Comparison of ENCODE assay signal across 8 cellular contexts in genomic region chr14:33951183-33951840, GRCh38. TPM values are rescaled to one million over a fixed set of nuclear protein-coding genes. Genes with fewer than 3 reads are reported as not detected.
DNase-seq lines count a peak whose midpoint lies in the region; ATAC-seq and TF ChIP-seq lines count a peak whose summit lies in the region.

No MANE protein-coding gene starts in this region.

- H3K9me3 ChIP-seq in hepatocyte (ENCODE audit: low read depth) (no peaks in the 10 kb centered on the region), stomach smooth muscle (ENCODE audit: control insufficient read depth in 2 of 2, low read length in 2 of 2) (no peaks in the 10 kb centered on the region)

- CTCF ChIA-PET in WTC11 (lab: Charles Lee) = interaction anchor here (1.1 to 3.2 kb wide), 3 partner anchors 13 to 109 kb away, joined by 3 to 26 read pairs (median 4); no protein-coding TSS in a partner anchor

- H3K4me3 Mint-ChIP-seq in T-helper 1 cell treated with Interleukin-12 subunit alpha and Interleukin-12 subunit beta and Interleukin-4 antibody, amounts not matched to agents 30 μg/mL and 1 μg/mL, for 36 hours = peak overlapping the region; percentile 87
- peak overlapping the region; percentile 64 for H3K4me3 Mint-ChIP-seq in WTC11

- H3K4me1 Mint-ChIP-seq in T-helper 1 cell treated with Interleukin-12 subunit alpha and Interleukin-12 subunit beta and Interleukin-4 antibody, amounts not matched to agents 30 μg/mL and 1 μg/mL, for 36 hours (ENCODE audit: low read depth) = peaks cover 42% of the 10 kb centered on the region
- H3K4me1 Mint-ChIP-seq in WTC11 = peaks cover 51% of the 10 kb centered on the region

- H3K4me3 ChIP-seq in hepatocyte = peak overlapping the region; percentile 56
- peak overlapping the region; percentile 74 to 98 for H3K4me3 ChIP-seq in stomach smooth muscle (ENCODE audit: low read length in 2 of 2)

- peak overlapping the region; percentile 100 for H3K4me2 ChIP-seq in hepatocyte

- peaks cover 67% of the 10 kb centered on the region for H3K27me3 Mint-ChIP-seq in T-helper 1 cell treated with Interleukin-12 subunit alpha and Interleukin-12 subunit beta and Interleukin-4 antibody, amounts not matched to agents 30 μg/mL and 1 μg/mL, for 36 hours (ENCODE audit: low read depth)
- peaks cover 18% of the 10 kb centered on the region for H3K27me3 Mint-ChIP-seq in WTC11 (ENCODE audit: low read depth)

- no peak overlapping the region for H3K27ac Mint-ChIP-seq in T-helper 1 cell treated with Interleukin-12 subunit alpha and Interleukin-12 subunit beta and Interleukin-4 antibody, amounts not matched to agents 30 μg/mL and 1 μg/mL, for 36 hours
- peak overlapping the region; percentile 95 for H3K27ac Mint-ChIP-seq in WTC11

- no peaks in the 10 kb centered on the region for H3K36me3 ChIP-seq in hepatocyte (replicated peaks; ENCODE audit: insufficient read depth, low read depth)
- no peaks in the 10 kb centered on the region for H3K36me3 ChIP-seq in stomach smooth muscle (ENCODE audit: control insufficient read depth in 2 of 2, insufficient read depth in 2 of 2, low read length in 2 of 2)

- H3K9me2 ChIP-seq in hepatocyte (replicated peaks; ENCODE audit: insufficient read depth) = no peaks in the 10 kb centered on the region

- H3K27me3 ChIP-seq in hepatocyte (peaks cover 15% of the 10 kb centered on the region), stomach smooth muscle (ENCODE audit: control insufficient read depth in 1 of 2, insufficient read depth in 2 of 2, low read length in 2 of 2) (no peaks in the 10 kb centered on the region)

- 15% methylated on average over 11 of the region's 11 CpGs for WGBS in hepatocyte (ENCODE audit: low lambda C conversion rate, missing lambda C conversion rate)

- no peak; the same call in 1 of the 2 replicates for ATAC-seq in WTC11
- no peak for ATAC-seq in HG02759 (IDR thresholded peaks at IDR 0.05; ENCODE audit: unreplicated experiment)
- no peak for ATAC-seq in HG03565 (IDR thresholded peaks at IDR 0.05; ENCODE audit: unreplicated experiment)

- no peak for DNase-seq in T-helper 1 cell
- DNase-seq in WTC11 (ENCODE audit: low spot score) = no peak
- DNase-seq in hepatocyte (ENCODE audit: low spot score) = no peak
- no peak for DNase-seq in LoVo (ENCODE audit: low spot score)

- no peak overlapping the region for H3K27ac ChIP-seq in hepatocyte
- H3K27ac ChIP-seq in stomach smooth muscle (ENCODE audit: low read length) = peak overlapping the region; percentile 70

- TF ChIP-seq CTCF in WTC11 (IDR thresholded peaks at IDR 0.05) = no peak
- TF ChIP-seq CTCF in hepatocyte (IDR thresholded peaks at IDR 0.05; ENCODE audit: poor library complexity) = no peak

- H3K4me1 ChIP-seq in hepatocyte (ENCODE audit: insufficient read depth) (peaks cover 10% of the 10 kb centered on the region), stomach smooth muscle (ENCODE audit: control insufficient read depth, insufficient read depth, low read length) (peaks cover 26% of the 10 kb centered on the region)

- H3K79me2 ChIP-seq in hepatocyte = peaks cover 16% of the 10 kb centered on the region

- peaks cover 39% of the 10 kb centered on the region for H3K36me3 Mint-ChIP-seq in T-helper 1 cell treated with Interleukin-12 subunit alpha and Interleukin-12 subunit beta and Interleukin-4 antibody, amounts not matched to agents 30 μg/mL and 1 μg/mL, for 36 hours (ENCODE audit: low read depth)
- peaks cover 6% of the 10 kb centered on the region; the same call in 1 of the 2 replicates for H3K36me3 Mint-ChIP-seq in WTC11

- POLR2A ChIA-PET in WTC11 (lab: Charles Lee) = interaction anchor here (1.0 to 1.8 kb wide), 3 partner anchors 8 to 39 kb away, joined by 4 to 14 read pairs (median 4); no protein-coding TSS in a partner anchor

- no peaks in the 10 kb centered on the region for H3K9me3 Mint-ChIP-seq in T-helper 1 cell treated with Interleukin-12 subunit alpha and Interleukin-12 subunit beta and Interleukin-4 antibody, amounts not matched to agents 30 μg/mL and 1 μg/mL, for 36 hours
- no peaks in the 10 kb centered on the region for H3K9me3 Mint-ChIP-seq in WTC11

- peaks cover 4% of the 10 kb centered on the region for H4K20me1 ChIP-seq in hepatocyte (ENCODE audit: insufficient read depth, poor library complexity, severe bottlenecking)

- peak overlapping the region; percentile 43 for H2AFZ ChIP-seq in hepatocyte

- peak overlapping the region in 1 of 2 donors; percentile 54 for H3K9ac ChIP-seq in stomach smooth muscle (ENCODE audit: low read length in 2 of 2)

TF ChIP-seq in WTC11, 78 proteins besides CTCF, POLR2A, EP300 and RAD21:
- TF ChIP-seq HMGXB4 (CRISPR knock-in tag; IDR thresholded peaks at IDR 0.05) = no peak
- no peak for TF ChIP-seq ATF6 (CRISPR knock-in tag; IDR thresholded peaks at IDR 0.05)
- TF ChIP-seq USF2 (CRISPR knock-in tag; IDR thresholded peaks at IDR 0.05) = no peak
- no peak for TF ChIP-seq ERG (CRISPR knock-in tag; IDR thresholded peaks at IDR 0.05)
- no peak for TF ChIP-seq ZNF281 (CRISPR knock-in tag; IDR thresholded peaks at IDR 0.05)
- TF ChIP-seq ZNF396 (CRISPR knock-in tag; IDR thresholded peaks at IDR 0.05; ENCODE audit: borderline replicate concordance) = no peak
- peak; percentile 93 for TF ChIP-seq NFE2L1 (CRISPR knock-in tag; IDR thresholded peaks at IDR 0.05)

RNA-seq across cellular contexts. Expression of gene EGLN3, which starts 0.4 kb away (rescaled TPM):
- 20.0 to 22.0 TPM (median 21.0 TPM) in 3 replicates for total RNA-seq in WTC11 (2021)
- 11.9 and 12.8 TPM in 2 replicates for total RNA-seq in hepatocyte
- polyA plus RNA-seq in hepatocyte = 14.9 and 17.2 TPM in 2 replicates
